10 cellular contexts compared by ENCODE assay signal in the genomic region with DNA sequence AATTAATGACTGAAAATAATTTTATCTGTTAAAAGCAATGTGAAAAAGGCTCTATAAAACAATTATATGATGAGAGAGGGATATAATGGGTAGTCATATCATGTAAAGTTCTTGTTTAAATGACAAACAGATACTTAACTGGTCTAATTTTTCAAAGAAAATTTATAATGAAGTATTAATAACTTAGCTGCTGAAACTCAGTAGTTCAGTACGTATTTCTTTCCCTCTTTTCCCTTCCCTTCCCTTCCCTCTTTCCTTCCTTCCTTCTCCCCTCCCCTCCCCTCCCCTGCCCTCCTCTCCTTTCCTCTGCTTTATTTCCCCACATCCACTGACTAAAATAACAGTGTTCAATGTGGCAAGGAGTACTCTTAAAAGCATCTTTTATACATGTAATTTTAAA.
"Had no signal": no experiment of that assay in that cellular context is flagged by ENCODE, and none has a peak within 500 bp of the region (broad histone marks: within the 10 kb centered on the region; RNA-seq: fewer than 3 reads in every experiment).

No MANE protein-coding gene starts in this region.

- H3K9ac ChIP-seq: GM23248 had no signal

- DNase-seq: GM23248, GOT3, H7, H9, HCEC 1CT, HFFc6 had no signal

- H3K36me3 ChIP-seq: HAP-1 had no signal

- H3K9me3 Mint-ChIP-seq: GM23338, H9, HFFc6 had no signal

- FAIRE-seq: H54 had no signal

- H2AFZ ChIP-seq: GM23248, GM23338 had no signal

- H3K4me1 Mint-ChIP-seq: GM23338, H9 had no signal

- H3K27ac Mint-ChIP-seq: GM23338, HFFc6 had no signal

- H3K4me2 ChIP-seq: GM23338 had no signal

- H3K27ac ChIP-seq: GM23248 had no signal

- H3K4me3 ChIP-seq: GM23248, GM23338, HAP-1 had no signal

- H3K9me3 ChIP-seq: HAP-1 had no signal

- H3K4me3 Mint-ChIP-seq: GM23338, H9, HFFc6 had no signal

- H3K4me1 ChIP-seq: HAP-1 had no signal

- ATAC-seq: GM23338, HCT116 had no signal
